In the genomic region with DNA sequence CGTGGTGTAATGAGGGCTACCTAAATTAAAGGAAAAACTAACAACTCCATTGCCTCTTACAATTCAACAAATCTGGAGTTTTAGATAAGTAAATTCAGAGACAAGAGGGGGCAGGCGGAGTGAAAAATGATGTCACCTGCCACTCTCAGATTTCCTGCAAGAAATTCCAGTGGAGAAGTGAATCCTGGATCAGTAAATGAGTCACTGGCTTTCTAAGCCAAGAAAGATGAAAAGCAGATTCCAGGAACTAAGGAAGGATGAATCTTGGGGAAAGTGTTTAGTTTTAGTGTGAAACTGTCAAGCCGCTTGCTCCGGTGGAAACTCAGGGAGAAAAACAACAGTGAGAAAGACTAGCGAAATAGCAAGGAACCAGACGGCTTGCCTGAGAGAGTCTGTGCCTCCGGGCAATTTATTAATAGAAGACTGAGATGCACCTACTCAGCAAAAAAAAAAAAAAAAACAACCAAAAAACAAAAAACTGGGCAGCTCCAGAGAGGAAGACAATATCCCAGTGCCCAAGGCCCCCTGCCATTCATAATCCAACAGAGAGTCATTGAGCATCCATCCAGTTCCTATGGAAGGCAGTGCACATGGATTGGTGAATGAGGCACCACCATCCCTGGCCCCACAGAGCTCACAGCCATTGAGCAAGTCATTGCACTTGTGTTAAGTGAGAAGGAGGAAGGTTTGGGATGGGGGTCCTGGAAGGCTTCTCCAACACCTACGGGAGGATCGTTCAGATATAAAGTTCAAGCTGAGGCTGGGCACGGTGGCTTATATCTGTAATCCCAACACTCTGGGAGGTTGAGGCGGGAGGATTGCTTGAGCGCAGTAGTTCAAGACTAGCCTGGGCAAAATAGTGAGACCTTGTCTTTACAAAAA, we compare ENCODE assay signal across 15 cellular contexts. TPM values are rescaled to one million over a fixed set of nuclear protein-coding genes. Genes with fewer than 3 reads are reported as not detected.
DNase-seq lines count a peak whose midpoint lies in the region; ATAC-seq, FAIRE-seq and TF ChIP-seq lines count a peak whose summit lies in the region.
"Had no signal": no experiment of that assay in that cellular context is flagged by ENCODE, and none has a peak within 500 bp of the region (broad histone marks: within the 10 kb centered on the region; RNA-seq: fewer than 3 reads in every experiment).

No MANE protein-coding gene starts in this region.

- H3K4me1 ChIP-seq in keratinocyte (ENCODE audit: control insufficient read depth, extremely low read depth, insufficient read depth, low read length) (peaks cover 16% of the 10 kb centered on the region), thyroid gland (peaks cover 0 to 6% of the 10 kb centered on the region in 2 donors)

- DNase-seq in stimulated activated naive CD8-positive, alpha-beta T cell treated with anti-CD3 and anti-CD28 coated beads, Interleukin-15, amount 100 ng/mL, for 72 hours: no peak
- DNase-seq in astrocyte of the hippocampus (ENCODE audit: low read depth, low spot score): peak; percentile 64
- DNase-seq in keratinocyte (ENCODE audit: low read depth, low spot score): no peak
- no peak for DNase-seq in Calu3
- no peak for DNase-seq in activated CD4-positive, alpha-beta memory T cell treated with anti-CD3 and anti-CD28 coated beads for 36 hours
- DNase-seq in thyroid gland: no peak
- DNase-seq: activated T-cell treated with anti-CD3 and anti-CD28 coated beads, Interleukin-2, amount 50 U/mL, for 72 hours; heart right ventricle; naive thymus-derived CD4-positive, alpha-beta T cell; NCI-H187; PC-9; stimulated activated CD4-positive, alpha-beta T cell treated with anti-CD3 and anti-CD28 coated beads, Interleukin-1b, Interleukin-23, amount 100 ng/mL, for 48 hours had no signal

- TF ChIP-seq CTCF in keratinocyte (optimal IDR thresholded peaks at IDR 0.05 in 1 of 3, IDR thresholded peaks at IDR 0.05 in 1 of 3, conservative IDR thresholded peaks at IDR 0.05 in 1 of 3; ENCODE audit: extremely low read depth in 1 of 3, insufficient read depth in 2 of 3, low read length in 3 of 3): no peak
- no peak for TF ChIP-seq CTCF in Calu3 (IDR thresholded peaks at IDR 0.05; ENCODE audit: unreplicated experiment)
- no peak for TF ChIP-seq CTCF in thyroid gland (IDR thresholded peaks at IDR 0.05)

- H3K9me3 ChIP-seq in keratinocyte (ENCODE audit: control insufficient read depth, low read depth, low read length): no peaks in the 10 kb centered on the region
- H3K9me3 ChIP-seq in thyroid gland: no peaks in the 10 kb centered on the region
- H3K9me3 ChIP-seq: heart right ventricle had no signal

- H3K9me3 Mint-ChIP-seq in stimulated activated naive CD8-positive, alpha-beta T cell treated with anti-CD3 and anti-CD28 coated beads, Interleukin-15, Interleukin-2, amounts not matched to agents 100 ng/mL and 50 ng/mL, for 24 hours: no peaks in the 10 kb centered on the region
- no peaks in the 10 kb centered on the region for H3K9me3 Mint-ChIP-seq in stimulated activated naive CD8-positive, alpha-beta T cell treated with anti-CD3 and anti-CD28 coated beads, Interleukin-15, amount 100 ng/mL, for 72 hours
- H3K9me3 Mint-ChIP-seq in Calu3 (ENCODE audit: low read depth, unreplicated experiment): no peaks in the 10 kb centered on the region
- no peaks in the 10 kb centered on the region for H3K9me3 Mint-ChIP-seq in activated CD4-positive, alpha-beta memory T cell treated with anti-CD3 and anti-CD28 coated beads for 36 hours
- H3K9me3 Mint-ChIP-seq: activated T-cell treated with anti-CD3 and anti-CD28 coated beads, Interleukin-2, amount 50 U/mL, for 72 hours; naive thymus-derived CD4-positive, alpha-beta T cell had no signal

- no peaks in the 10 kb centered on the region for H3K79me2 ChIP-seq in keratinocyte (ENCODE audit: control insufficient read depth, insufficient read depth, low read length)

- FAIRE-seq in keratinocyte (lab: Jason Lieb, UNC): no peak

- peak overlapping the region; percentile 66 for H3K27ac Mint-ChIP-seq in stimulated activated naive CD8-positive, alpha-beta T cell treated with anti-CD3 and anti-CD28 coated beads, Interleukin-15, Interleukin-2, amounts not matched to agents 100 ng/mL and 50 ng/mL, for 24 hours
- no peak overlapping the region for H3K27ac Mint-ChIP-seq in stimulated activated naive CD8-positive, alpha-beta T cell treated with anti-CD3 and anti-CD28 coated beads, Interleukin-15, amount 100 ng/mL, for 72 hours
- H3K27ac Mint-ChIP-seq in Calu3 (ENCODE audit: unreplicated experiment): no peak overlapping the region
- H3K27ac Mint-ChIP-seq in activated CD4-positive, alpha-beta memory T cell treated with anti-CD3 and anti-CD28 coated beads for 36 hours: no peak overlapping the region
- H3K27ac Mint-ChIP-seq: activated T-cell treated with anti-CD3 and anti-CD28 coated beads, Interleukin-2, amount 50 U/mL, for 72 hours had no signal

- H3K27me3 Mint-ChIP-seq in stimulated activated naive CD8-positive, alpha-beta T cell treated with anti-CD3 and anti-CD28 coated beads, Interleukin-15, Interleukin-2, amounts not matched to agents 100 ng/mL and 50 ng/mL, for 24 hours: no peaks in the 10 kb centered on the region
- no peaks in the 10 kb centered on the region for H3K27me3 Mint-ChIP-seq in stimulated activated naive CD8-positive, alpha-beta T cell treated with anti-CD3 and anti-CD28 coated beads, Interleukin-15, amount 100 ng/mL, for 72 hours
- H3K27me3 Mint-ChIP-seq in Calu3 (ENCODE audit: unreplicated experiment): peaks cover 12% of the 10 kb centered on the region
- no peaks in the 10 kb centered on the region for H3K27me3 Mint-ChIP-seq in activated CD4-positive, alpha-beta memory T cell treated with anti-CD3 and anti-CD28 coated beads for 36 hours

- ATAC-seq in stimulated activated naive CD8-positive, alpha-beta T cell treated with anti-CD3 and anti-CD28 coated beads, Interleukin-15, amount 100 ng/mL, for 72 hours: no peak
- no peak for ATAC-seq in GM21825 (IDR thresholded peaks at IDR 0.05; ENCODE audit: unreplicated experiment)
- ATAC-seq: activated T-cell treated with anti-CD3 and anti-CD28 coated beads, Interleukin-2, amount 50 U/mL, for 72 hours; heart right ventricle; naive thymus-derived CD4-positive, alpha-beta T cell had no signal

- H3K27me3 ChIP-seq in keratinocyte (ENCODE audit: control insufficient read depth, extremely low read depth, insufficient read depth, low read length) (no peaks in the 10 kb centered on the region), thyroid gland (no peaks in the 10 kb centered on the region)
- H3K27me3 ChIP-seq: heart right ventricle had no signal

- H3K36me3 ChIP-seq in keratinocyte (ENCODE audit: control insufficient read depth in 2 of 2, extremely low read depth in 1 of 2, insufficient read depth in 2 of 2, low read length in 2 of 2) (no peaks in the 10 kb centered on the region), thyroid gland (no peaks in the 10 kb centered on the region)
- H3K36me3 ChIP-seq: heart right ventricle had no signal

- peak overlapping the region; percentile 45 for H3K4me2 ChIP-seq in keratinocyte (ENCODE audit: control insufficient read depth, extremely low read depth, insufficient read depth, low read depth, low read length)
- H3K4me2 ChIP-seq: PC-9 had no signal

- no TSS peak for BruUV-seq in Calu3 (replicated peaks; lab: Mats Ljungman, UMichigan)

- no peak overlapping the region for H3K4me3 Mint-ChIP-seq in stimulated activated naive CD8-positive, alpha-beta T cell treated with anti-CD3 and anti-CD28 coated beads, Interleukin-15, Interleukin-2, amounts not matched to agents 100 ng/mL and 50 ng/mL, for 24 hours
- H3K4me3 Mint-ChIP-seq in stimulated activated naive CD8-positive, alpha-beta T cell treated with anti-CD3 and anti-CD28 coated beads, Interleukin-15, amount 100 ng/mL, for 72 hours: no peak overlapping the region
- H3K4me3 Mint-ChIP-seq in Calu3 (ENCODE audit: low read depth, unreplicated experiment): no peak overlapping the region
- no peak overlapping the region for H3K4me3 Mint-ChIP-seq in activated CD4-positive, alpha-beta memory T cell treated with anti-CD3 and anti-CD28 coated beads for 36 hours
- H3K4me3 Mint-ChIP-seq: activated T-cell treated with anti-CD3 and anti-CD28 coated beads, Interleukin-2, amount 50 U/mL, for 72 hours; naive thymus-derived CD4-positive, alpha-beta T cell had no signal

- intact Hi-C loops in Calu3 (cut with micrococcal nuclease; ENCODE audit: unreplicated experiment) (no loop called here), thyroid gland (cut with DNase I) (no loop called here)
- intact Hi-C loops in activated CD4-positive, alpha-beta memory T cell treated with anti-CD3 and anti-CD28 coated beads for 36 hours (cut with micrococcal nuclease): no loop called here

- no peaks in the 10 kb centered on the region for H3K9me1 ChIP-seq in keratinocyte (ENCODE audit: control insufficient read depth, extremely low read depth, insufficient read depth, low read length)

- CTCF ChIA-PET in Calu3 (lab: Charles Lee): interaction anchor here (1.5 kb wide), 1 partner anchor 22 kb away, joined by 3 read pairs; no protein-coding TSS in a partner anchor
- CTCF ChIA-PET in activated CD4-positive, alpha-beta memory T cell treated with anti-CD3 and anti-CD28 coated beads for 36 hours (lab: Charles Lee): interaction anchor here (1.0 to 7.4 kb wide), 7 partner anchors 12 to 151 kb away, joined by 3 to 128 read pairs (median 5); a partner anchor contains a TSS

- WGBS in thyroid gland, 2 donors: 82 to 88% methylated on average over 12 of the region's 12 CpGs

- H3K27ac ChIP-seq in keratinocyte (ENCODE audit: control insufficient read depth, insufficient read depth, low read length) (no peak overlapping the region), thyroid gland (no peak overlapping the region)
- H3K27ac ChIP-seq: heart right ventricle, PC-9 had no signal

- H2AFZ ChIP-seq in keratinocyte (ENCODE audit: control insufficient read depth, low read length): peak overlapping the region; percentile 33
- H2AFZ ChIP-seq: PC-9 had no signal

- POLR2A ChIA-PET in activated CD4-positive, alpha-beta memory T cell treated with anti-CD3 and anti-CD28 coated beads for 36 hours (lab: Charles Lee): no interaction called here

- dilution Hi-C loops in keratinocyte (cut with MboI; ENCODE audit: extremely low pct_ligation_motif_present, low sequenced_read_pairs): no loop called here

- H3K4me3 ChIP-seq in keratinocyte (ENCODE audit: control insufficient read depth in 2 of 3, extremely low read depth in 1 of 3, insufficient read depth in 2 of 3, low read depth in 1 of 3, low read length in 3 of 3) (no peak overlapping the region), thyroid gland (replicated peaks in 1 of 3) (no peak overlapping the region)
- H3K4me3 ChIP-seq: heart right ventricle, PC-9 had no signal

- H3K36me3 Mint-ChIP-seq in stimulated activated naive CD8-positive, alpha-beta T cell treated with anti-CD3 and anti-CD28 coated beads, Interleukin-15, Interleukin-2, amounts not matched to agents 100 ng/mL and 50 ng/mL, for 24 hours (ENCODE audit: low read depth): no peaks in the 10 kb centered on the region
- H3K36me3 Mint-ChIP-seq in Calu3 (ENCODE audit: insufficient read depth, unreplicated experiment): peaks cover 7% of the 10 kb centered on the region
- H3K36me3 Mint-ChIP-seq in activated CD4-positive, alpha-beta memory T cell treated with anti-CD3 and anti-CD28 coated beads for 36 hours: no peaks in the 10 kb centered on the region

- no peaks in the 10 kb centered on the region for H4K20me1 ChIP-seq in keratinocyte (ENCODE audit: control insufficient read depth, extremely low read depth, insufficient read depth, low read length)

- no peak for TF ChIP-seq POLR2A in thyroid gland (IDR thresholded peaks at IDR 0.05)

- H3K4me1 Mint-ChIP-seq in stimulated activated naive CD8-positive, alpha-beta T cell treated with anti-CD3 and anti-CD28 coated beads, Interleukin-15, Interleukin-2, amounts not matched to agents 100 ng/mL and 50 ng/mL, for 24 hours (ENCODE audit: low read depth): peaks cover 52% of the 10 kb centered on the region
- H3K4me1 Mint-ChIP-seq in stimulated activated naive CD8-positive, alpha-beta T cell treated with anti-CD3 and anti-CD28 coated beads, Interleukin-15, amount 100 ng/mL, for 72 hours: peaks cover 40% of the 10 kb centered on the region
- H3K4me1 Mint-ChIP-seq in Calu3 (ENCODE audit: low read depth, unreplicated experiment): peaks cover 8% of the 10 kb centered on the region
- peaks cover 11% of the 10 kb centered on the region for H3K4me1 Mint-ChIP-seq in activated CD4-positive, alpha-beta memory T cell treated with anti-CD3 and anti-CD28 coated beads for 36 hours (ENCODE audit: low read depth)

- H3K9ac ChIP-seq in keratinocyte (ENCODE audit: control insufficient read depth, extremely low read depth, insufficient read depth, low read length): no peak overlapping the region

RNA-seq across cellular contexts. Expression of a gene that starts 12.1 kb away (rescaled TPM):
- polyA plus RNA-seq in keratinocyte: 4.1 to 19.4 TPM (median 5.3 TPM) in 3 replicates
- 23.7 TPM for polyA plus RNA-seq in keratinocyte (2011; ENCODE audit: low read depth)
- polyA plus RNA-seq in keratinocyte (2011; cell fraction: cytosol; rRNA removed): 8.8 and 15.4 TPM in 2 replicates
- polyA plus RNA-seq in keratinocyte (2011; cell fraction: nucleus; rRNA removed): 34.0 and 34.2 TPM in 2 replicates
- polyA plus RNA-seq in keratinocyte (2012; ENCODE audit: low replicate concordance): 15.6 and 36.3 TPM in 2 replicates
- polyA minus RNA-seq in keratinocyte: 11.6 to 81.6 TPM (median 12.0 TPM) in 3 replicates
- 24.7 TPM for polyA minus RNA-seq in keratinocyte (2011; cell fraction: cytosol; rRNA and poly(A)+ RNA removed)
- 24.6 and 37.6 TPM in 2 replicates for polyA minus RNA-seq in keratinocyte (2011; cell fraction: nucleus; rRNA and poly(A)+ RNA removed)
- total RNA-seq in Calu3 (2022): 59.0 and 71.6 TPM in 2 replicates
- 10 to 100 TPM; 33.4 to 37.9 TPM for total RNA-seq in activated CD4-positive, alpha-beta memory T cell treated with anti-CD3 and anti-CD28 coated beads for 36 hours
- total RNA-seq in thyroid gland: 10 to 100 TPM; 21.3 to 57.1 (median 41.2) TPM

RNA-seq across cellular contexts. Expression of a gene that starts 33.2 kb away (rescaled TPM):
- polyA plus RNA-seq in keratinocyte: not detected in 3 replicates
- not detected for polyA plus RNA-seq in keratinocyte (2011; ENCODE audit: low read depth)
- not detected in 2 replicates for polyA plus RNA-seq in keratinocyte (2011; cell fraction: cytosol; rRNA removed)
- polyA plus RNA-seq in keratinocyte (2011; cell fraction: nucleus; rRNA removed): not detected in 2 replicates
- not detected in 2 replicates for polyA plus RNA-seq in keratinocyte (2012; ENCODE audit: low replicate concordance)
- not detected in 3 replicates for polyA minus RNA-seq in keratinocyte
- not detected for polyA minus RNA-seq in keratinocyte (2011; cell fraction: cytosol; rRNA and poly(A)+ RNA removed)
- polyA minus RNA-seq in keratinocyte (2011; cell fraction: nucleus; rRNA and poly(A)+ RNA removed): not detected in 2 replicates
- total RNA-seq in Calu3 (2022): not detected in 2 replicates
- total RNA-seq in activated CD4-positive, alpha-beta memory T cell treated with anti-CD3 and anti-CD28 coated beads for 36 hours: not detected
- total RNA-seq in thyroid gland: not detected
- total RNA-seq: activated T-cell treated with anti-CD3 and anti-CD28 coated beads, Interleukin-2, amount 50 U/mL, for 72 hours; cerebellum; heart right ventricle; naive thymus-derived CD4-positive, alpha-beta T cell; PC-9 had no signal
- polyA plus RNA-seq: naive thymus-derived CD4-positive, alpha-beta T cell had no signal

RNA-seq across cellular contexts. Expression of a gene that starts 35.6 kb away (rescaled TPM):
- 97.1 to 199 TPM (median 117 TPM) in 3 replicates for polyA plus RNA-seq in keratinocyte
- polyA plus RNA-seq in keratinocyte (2011; ENCODE audit: low read depth): 168 TPM
- polyA plus RNA-seq in keratinocyte (2011; cell fraction: cytosol; rRNA removed): 154 and 187 TPM in 2 replicates
- 147 and 159 TPM in 2 replicates for polyA plus RNA-seq in keratinocyte (2011; cell fraction: nucleus; rRNA removed)
- polyA plus RNA-seq in keratinocyte (2012; ENCODE audit: low replicate concordance): 121 and 126 TPM in 2 replicates
- 236 to 343 TPM (median 341 TPM) in 3 replicates for polyA minus RNA-seq in keratinocyte
- polyA minus RNA-seq in keratinocyte (2011; cell fraction: cytosol; rRNA and poly(A)+ RNA removed): 226 TPM
- 86.6 and 86.8 TPM in 2 replicates for polyA minus RNA-seq in keratinocyte (2011; cell fraction: nucleus; rRNA and poly(A)+ RNA removed)
- total RNA-seq in Calu3 (2022): 85.3 and 91.0 TPM in 2 replicates
- total RNA-seq in activated CD4-positive, alpha-beta memory T cell treated with anti-CD3 and anti-CD28 coated beads for 36 hours: 10 to 100 TPM; 25.0 to 26.3 TPM
- 100 to 1,000 TPM; 110 to 238 (median 142) TPM for total RNA-seq in thyroid gland

RNA-seq across cellular contexts. Expression of a gene that starts 45.8 kb away (rescaled TPM):
- polyA plus RNA-seq in keratinocyte: 15.2 to 31.7 TPM (median 21.4 TPM) in 3 replicates
- 17.6 TPM for polyA plus RNA-seq in keratinocyte (2011; ENCODE audit: low read depth)
- polyA plus RNA-seq in keratinocyte (2011; cell fraction: cytosol; rRNA removed): 18.4 and 23.8 TPM in 2 replicates
- polyA plus RNA-seq in keratinocyte (2011; cell fraction: nucleus; rRNA removed): 26.5 and 30.7 TPM in 2 replicates
- 18.4 and 23.9 TPM in 2 replicates for polyA plus RNA-seq in keratinocyte (2012; ENCODE audit: low replicate concordance)
- 19.8 to 29.2 TPM (median 28.2 TPM) in 3 replicates for polyA minus RNA-seq in keratinocyte
- 14.0 TPM for polyA minus RNA-seq in keratinocyte (2011; cell fraction: cytosol; rRNA and poly(A)+ RNA removed)
- 13.1 and 22.4 TPM in 2 replicates for polyA minus RNA-seq in keratinocyte (2011; cell fraction: nucleus; rRNA and poly(A)+ RNA removed)
- total RNA-seq in Calu3 (2022): 50.9 and 52.1 TPM in 2 replicates
- total RNA-seq in activated CD4-positive, alpha-beta memory T cell treated with anti-CD3 and anti-CD28 coated beads for 36 hours: 10 to 100 TPM; 48.9 to 51.5 TPM
- total RNA-seq in thyroid gland: 10 to 100 TPM; 37.2 to 52.1 (median 47.2) TPM
